ENCODE assay signal across 37 cellular contexts in the genomic region with DNA sequence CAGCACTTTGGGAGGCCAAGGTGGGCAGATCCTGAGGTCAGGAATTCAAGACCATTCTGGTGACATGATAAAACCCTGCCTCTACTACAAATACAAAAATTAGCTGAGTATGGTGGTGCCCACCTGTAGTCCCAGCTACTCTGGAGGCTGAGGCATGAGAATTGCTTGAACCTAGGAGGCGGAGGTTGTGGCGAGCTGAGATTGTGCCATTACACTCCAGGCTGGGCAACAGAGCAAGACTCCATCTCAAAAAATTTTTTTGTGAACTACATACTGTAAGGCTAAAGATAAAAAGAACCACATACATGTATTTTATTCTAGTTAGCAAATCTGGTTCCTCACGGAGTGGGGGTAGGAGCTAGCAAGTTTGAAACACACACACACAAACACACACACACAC.
"Had no signal": no experiment of that assay in that cellular context is flagged by ENCODE, and none has a peak within 500 bp of the region (broad histone marks: within the 10 kb centered on the region; RNA-seq: fewer than 3 reads in every experiment).

No MANE protein-coding gene starts in this region.

- ATAC-seq: activated CD8-positive, alpha-beta memory T cell treated with anti-CD3 and anti-CD28 coated beads, Interleukin-2, amount 10 ng/mL, durations not matched to agents 7 days and 5 days; activated T-cell treated with anti-CD3 and anti-CD28 coated beads, Interleukin-2, amount 50 U/mL, for 72 hours; activated T-helper 17 cell treated with anti-CD3 and anti-CD28 coated beads, Interleukin-2, amount 50 U/mL, for 72 hours had no signal

- H3K4me3 ChIP-seq: MG63, PC-9 had no signal

- H3K4me3 Mint-ChIP-seq: activated B cell treated with CpG ODN at 0.5 μM for 24 hours; activated CD4-positive, alpha-beta memory T cell treated with anti-CD3 and anti-CD28 coated beads, Interleukin-2, amount 10 ng/mL, durations not matched to agents 7 days and 5 days; activated CD8-positive, alpha-beta memory T cell treated with anti-CD3 and anti-CD28 coated beads, Interleukin-2, amount 10 ng/mL, durations not matched to agents 7 days and 5 days; activated naive CD8-positive, alpha-beta T cell treated with anti-CD3 and anti-CD28 coated beads for 36 hours; activated T-cell treated with anti-CD3 and anti-CD28 coated beads, Interleukin-2, amount 50 U/mL, for 72 hours; activated T-helper 17 cell treated with anti-CD3 and anti-CD28 coated beads, Interleukin-2, amount 50 U/mL, for 72 hours had no signal

- H3K27ac Mint-ChIP-seq: activated B cell treated with CpG ODN at 0.5 μM for 24 hours; activated CD4-positive, alpha-beta memory T cell treated with anti-CD3 and anti-CD28 coated beads, Interleukin-2, amount 10 ng/mL, durations not matched to agents 7 days and 5 days; activated CD8-positive, alpha-beta memory T cell treated with anti-CD3 and anti-CD28 coated beads, Interleukin-2, amount 10 ng/mL, durations not matched to agents 7 days and 5 days; activated naive CD8-positive, alpha-beta T cell treated with anti-CD3 and anti-CD28 coated beads for 36 hours; activated T-helper 17 cell treated with anti-CD3 and anti-CD28 coated beads, Interleukin-2, amount 50 U/mL, for 72 hours had no signal

- H3K4me2 ChIP-seq: PC-9 had no signal

- H3K27me3 Mint-ChIP-seq: activated B cell treated with CpG ODN at 0.5 μM for 24 hours; activated CD4-positive, alpha-beta memory T cell treated with anti-CD3 and anti-CD28 coated beads, Interleukin-2, amount 10 ng/mL, durations not matched to agents 7 days and 5 days; activated CD8-positive, alpha-beta memory T cell treated with anti-CD3 and anti-CD28 coated beads, Interleukin-2, amount 10 ng/mL, durations not matched to agents 7 days and 5 days; activated naive CD8-positive, alpha-beta T cell treated with anti-CD3 and anti-CD28 coated beads for 36 hours; activated T-helper 17 cell treated with anti-CD3 and anti-CD28 coated beads, Interleukin-2, amount 50 U/mL, for 72 hours had no signal

- FAIRE-seq: RCC 7860 had no signal

- H2AFZ ChIP-seq: PC-9 had no signal

- H3K36me3 ChIP-seq: brain microvascular endothelial cell had no signal

- H3K27ac ChIP-seq: brain microvascular endothelial cell, PC-9, RWPE1, VCaP had no signal

- DNase-seq: activated B cell treated with CpG ODN at 0.5 μM for 24 hours; activated CD4-positive, alpha-beta memory T cell treated with anti-CD3 and anti-CD28 coated beads, Interleukin-2, amount 10 ng/mL, durations not matched to agents 7 days and 5 days; activated CD4-positive, alpha-beta T cell treated with anti-CD3 and anti-CD28 coated beads for 1 hour; activated CD4-positive, alpha-beta T cell treated with anti-CD3 and anti-CD28 coated beads for 48 hours; activated CD8-positive, alpha-beta memory T cell treated with anti-CD3 and anti-CD28 coated beads for 24 hours; activated CD8-positive, alpha-beta memory T cell treated with anti-CD3 and anti-CD28 coated beads, Interleukin-2, amount 10 ng/mL, durations not matched to agents 7 days and 5 days; activated CD8-positive, alpha-beta memory T cell treated with anti-CD3 and anti-CD28 coated beads, Interleukin-2, amount 50 U/mL, for 48 hours; activated effector memory CD4-positive, alpha-beta T cell treated with anti-CD3 and anti-CD28 coated beads, Interleukin-2, amount 50 U/mL, for 16 hours; activated naive CD4-positive, alpha-beta T cell; activated naive CD4-positive, alpha-beta T cell treated with anti-CD3 and anti-CD28 coated beads, Interleukin-2, amount 50 U/mL, for 16 hours; activated naive CD8-positive, alpha-beta T cell treated with anti-CD3 and anti-CD28 coated beads for 36 hours; activated T-cell treated with anti-CD3 and anti-CD28 coated beads, Interleukin-2, amount 50 U/mL, for 72 hours; amniotic stem cell; aorta; brain microvascular endothelial cell; Kasumi-1; KG1; MG63; NCI-H1048; NCI-H1105 treated with DMSO at 0.1 percent for 48 hours; NCI-H1436; NCI-H1694; NCI-H1930; NCI-H2081 treated with DMSO at 0.1 percent for 48 hours; NCI-H345; NCI-H524 treated with DMSO at 0.1 percent for 48 hours; NK-92 treated with Interleukin-12 subunit alpha and Interleukin-12 subunit beta, amount 100 ng/mL, for 24 hours; PC-9; Right ventricle myocardium superior; SW 1271; T-helper 1 cell; T-helper 2 cell; T-helper 9 cell had no signal

- H3K27me3 ChIP-seq: brain microvascular endothelial cell, MG63 had no signal
